Comparison of ENCODE assay signal across 11 cellular contexts in the genomic region with DNA sequence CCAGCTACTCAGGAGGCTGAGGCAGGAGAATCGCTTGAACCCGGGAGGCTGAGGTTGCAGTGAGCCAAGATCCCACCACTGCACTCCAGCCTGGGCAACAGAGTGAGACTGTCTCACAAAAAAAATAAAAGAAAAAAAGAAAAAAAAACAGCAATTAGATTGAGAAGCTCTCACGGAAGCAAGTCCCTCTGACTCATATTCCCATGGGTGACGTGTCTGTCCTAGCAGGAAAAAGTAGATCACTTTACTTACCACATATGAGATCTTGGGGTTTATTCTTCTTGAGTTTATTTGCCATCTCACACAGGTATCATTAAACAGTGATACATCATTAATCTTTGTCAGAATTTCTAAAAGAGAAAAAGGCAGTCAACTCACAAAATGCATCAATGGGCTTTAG.
A peak's percentile ranks its signal among the peaks of the same experiment; 100 is the strongest.
DNase-seq lines count a peak whose midpoint lies in the region; FAIRE-seq and TF ChIP-seq lines count a peak whose summit lies in the region.
"Had no signal": no experiment of that assay in that cellular context is flagged by ENCODE, and none has a peak within 500 bp of the region (broad histone marks: within the 10 kb centered on the region; RNA-seq: fewer than 3 reads in every experiment).

No MANE protein-coding gene starts in this region.

- TF ChIP-seq POLR2A in sigmoid colon (IDR thresholded peaks at IDR 0.05) = no peak

- WGBS in sigmoid colon, 2 donors = 78 to 84% methylated on average over 4 of the region's 4 CpGs

- DNase-seq in GM03348 (ENCODE audit: low spot score) = peak; percentile 75
- DNase-seq in RCC 7860 (ENCODE audit: low spot score) = peak; percentile 95
- DNase-seq in epithelial cell of prostate (ENCODE audit: low read depth, low spot score) = peak; percentile 93
- DNase-seq in renal cortical epithelial cell (ENCODE audit: low read depth) = peak; percentile 94
- DNase-seq in AML-193 (lab: John Stamatoyannopoulos, UW) = no peak
- DNase-seq in sigmoid colon = no peak
- DNase-seq in NCI-H526 (lab: John Stamatoyannopoulos, UW) = no peak
- DNase-seq in SHP77 (lab: John Stamatoyannopoulos, UW) = no peak
- DNase-seq: activated naive CD8-positive, alpha-beta T cell treated with anti-CD3 and anti-CD28 coated beads, Interleukin-2, amount 50 U/mL, for 24 hours; NCI-H1048 had no signal

- no peak for TF ChIP-seq CTCF in sigmoid colon (IDR thresholded peaks at IDR 0.05)

- intact Hi-C loops in sigmoid colon (cut with DNase I) = no loop called here

- FAIRE-seq in RCC 7860 (lab: Jason Lieb, UNC) = peak; percentile 94

- H3K27me3 ChIP-seq in sigmoid colon = no peaks in the 10 kb centered on the region
- H3K27me3 ChIP-seq: gastroesophageal sphincter had no signal

- H3K27ac ChIP-seq in epithelial cell of prostate (peak overlapping the region; percentile 90), sigmoid colon (no peak overlapping the region)
- H3K27ac ChIP-seq: gastroesophageal sphincter had no signal

- TF ChIP-seq EP300 in sigmoid colon (IDR thresholded peaks at IDR 0.05) = no peak

- no peak overlapping the region for H3K4me3 ChIP-seq in sigmoid colon
- H3K4me3 ChIP-seq: gastroesophageal sphincter had no signal

- H3K36me3 ChIP-seq in sigmoid colon = no peaks in the 10 kb centered on the region

- no peaks in the 10 kb centered on the region for H3K4me1 ChIP-seq in sigmoid colon
- H3K4me1 ChIP-seq: gastroesophageal sphincter had no signal

- no peaks in the 10 kb centered on the region for H3K9me3 ChIP-seq in sigmoid colon
- H3K9me3 ChIP-seq: gastroesophageal sphincter had no signal

Comparison
In these comparisons a context has a peak if more than half of its experiments do, and no peak if none do; other contexts are left out.
1. DNase-seq: peak in GM03348 (single experiment), RCC 7860 (single experiment), epithelial cell of prostate (single experiment) and renal cortical epithelial cell (single experiment); none in AML-193 (0 of 2), sigmoid colon (single experiment), NCI-H526 (0 of 2) and SHP77 (0 of 2).